ENCODE assay signal across 8 cellular contexts in genomic region chr4:159016527-159017137, GRCh38.
DNase-seq lines count a peak whose midpoint lies in the region; ATAC-seq and TF ChIP-seq lines count a peak whose summit lies in the region.

No MANE protein-coding gene starts in this region.

- no peaks in the 10 kb centered on the region for H3K9me3 ChIP-seq in iPS-20b (ENCODE audit: insufficient read depth, low read depth, low read length)
- no peaks in the 10 kb centered on the region for H3K9me3 ChIP-seq in ascending aorta
- no peaks in the 10 kb centered on the region for H3K9me3 ChIP-seq in adrenal gland (replicated peaks in 1 of 3)

- peaks cover 20% of the 10 kb centered on the region; the same call in 1 of the 2 replicates for H3K4me1 ChIP-seq in iPS-20b (ENCODE audit: insufficient read depth, low read length)
- no peaks in the 10 kb centered on the region for H3K4me1 ChIP-seq in ascending aorta
- H3K4me1 ChIP-seq in adrenal gland (replicated peaks in 1 of 2): peaks cover 0 to 4% of the 10 kb centered on the region in 2 donors

- DNase-seq in EH (ENCODE audit: low read depth) (peak; percentile 26), ascending aorta (ENCODE audit: low spot score in 2 of 2) (no peak), adrenal gland (no peak)
- DNase-seq in NK-92 treated with Interleukin-12 subunit alpha and Interleukin-12 subunit beta, amount 100 ng/mL, for 24 hours (lab: John Stamatoyannopoulos, UW): no peak
- no peak for DNase-seq in activated naive CD8-positive, alpha-beta T cell treated with anti-CD3 and anti-CD28 coated beads for 36 hours

- intact Hi-C loops in ascending aorta (cut with DNase I) (no loop called here), adrenal gland (cut with DNase I) (no loop called here)

- H3K4me1 Mint-ChIP-seq in activated naive CD8-positive, alpha-beta T cell treated with anti-CD3 and anti-CD28 coated beads for 36 hours: no peaks in the 10 kb centered on the region

- H3K36me3 Mint-ChIP-seq in activated naive CD8-positive, alpha-beta T cell treated with anti-CD3 and anti-CD28 coated beads for 36 hours: no peaks in the 10 kb centered on the region

- H3K36me3 ChIP-seq in iPS-20b (ENCODE audit: insufficient read depth, low read depth, low read length) (no peaks in the 10 kb centered on the region), ascending aorta (no peaks in the 10 kb centered on the region), adrenal gland (replicated peaks in 1 of 2) (no peaks in the 10 kb centered on the region)

- 0 out of 2 replicates have a peak, but pooled peaks have one; percentile 22 for TF ChIP-seq EP300 in Ishikawa (IDR thresholded peaks at IDR 0.05; ENCODE audit: borderline replicate concordance)

- H3K27ac ChIP-seq in iPS-20b (ENCODE audit: low read length) (no peak overlapping the region), ascending aorta (no peak overlapping the region), adrenal gland (no peak overlapping the region)

- H3K27me3 ChIP-seq in iPS-20b (ENCODE audit: insufficient read depth, low read length) (peaks cover 14% of the 10 kb centered on the region), ascending aorta (no peaks in the 10 kb centered on the region), adrenal gland (no peaks in the 10 kb centered on the region)

- H3K27ac Mint-ChIP-seq in activated naive CD8-positive, alpha-beta T cell treated with anti-CD3 and anti-CD28 coated beads for 36 hours: no peak overlapping the region

- WGBS in adrenal gland, 4 donors: 31 to 42% (median 39%) methylated on average over 8 of the region's 8 CpGs

- peak overlapping the region; percentile 13; the same call in 1 of the 2 replicates for H3K4me3 ChIP-seq in iPS-20b (ENCODE audit: low read length)
- H3K4me3 ChIP-seq in ascending aorta: peak overlapping the region in 1 of 2 donors; percentile 35
- peak overlapping the region in 1 of 4 donors; percentile 17 for H3K4me3 ChIP-seq in adrenal gland

- H3K9me3 Mint-ChIP-seq in activated naive CD8-positive, alpha-beta T cell treated with anti-CD3 and anti-CD28 coated beads for 36 hours: no peaks in the 10 kb centered on the region

- H3K9ac ChIP-seq in iPS-20b (ENCODE audit: low read depth, low read length): no peak overlapping the region

- peaks cover 8% of the 10 kb centered on the region for H3K27me3 Mint-ChIP-seq in activated naive CD8-positive, alpha-beta T cell treated with anti-CD3 and anti-CD28 coated beads for 36 hours

- no peak overlapping the region for H3K4me3 Mint-ChIP-seq in activated naive CD8-positive, alpha-beta T cell treated with anti-CD3 and anti-CD28 coated beads for 36 hours

- peak; percentile 48 for ATAC-seq in GM21423 (IDR thresholded peaks at IDR 0.05; ENCODE audit: unreplicated experiment)

- peak; percentile 49 for TF ChIP-seq RAD21 in Ishikawa (IDR thresholded peaks at IDR 0.05; ENCODE audit: low read depth)

- TF ChIP-seq CTCF in ascending aorta (IDR thresholded peaks at IDR 0.05): peak in 1 of 3 experiments; percentile 8
- no peak for TF ChIP-seq CTCF in adrenal gland (IDR thresholded peaks at IDR 0.05)

- no peak for TF ChIP-seq POLR2A in adrenal gland (IDR thresholded peaks at IDR 0.05)

TF ChIP-seq in Ishikawa, 13 proteins besides CTCF, POLR2A, EP300 and RAD21:
- TF ChIP-seq CEBPB (IDR thresholded peaks at IDR 0.05) (no peak), MAX (IDR thresholded peaks at IDR 0.05) (0 out of 2 replicates have a peak, but pooled peaks have one; percentile 19), TCF12 (IDR thresholded peaks at IDR 0.05; ENCODE audit: low read depth) (peak; percentile 64), TEAD4 (IDR thresholded peaks at IDR 0.05) (peak; percentile 58; the same call in 1 of the 2 replicates), USF1 (IDR thresholded peaks at IDR 0.05) (no peak), REST (IDR thresholded peaks at IDR 0.05; ENCODE audit: low read depth) (no peak), NFIC (IDR thresholded peaks at IDR 0.05) (no peak), CREB1 (IDR thresholded peaks at IDR 0.05; ENCODE audit: low read depth) (no peak), YY1 (IDR thresholded peaks at IDR 0.05; ENCODE audit: low read depth) (no peak), ZBTB7A (IDR thresholded peaks at IDR 0.05; ENCODE audit: low read depth) (no peak), FOXM1 (IDR thresholded peaks at IDR 0.05; ENCODE audit: borderline replicate concordance, low read depth) (no peak; the same call in 1 of the 2 replicates), EGR1 (IDR thresholded peaks at IDR 0.05) (no peak), TAF1 (IDR thresholded peaks at IDR 0.05; ENCODE audit: low read depth) (no peak)
